Comparison of ENCODE assay signal across 8 cellular contexts in genomic region chr22:45994516-45995404, GRCh38. TPM values are rescaled to one million over a fixed set of nuclear protein-coding genes. Genes with fewer than 3 reads are reported as not detected.
A peak's percentile ranks its signal among the peaks of the same experiment; 100 is the strongest.
DNase-seq lines count a peak whose midpoint lies in the region; ATAC-seq and TF ChIP-seq lines count a peak whose summit lies in the region.

No MANE protein-coding gene starts in this region.

- no peak overlapping the region for H3K4me3 Mint-ChIP-seq in endothelial cell (ENCODE audit: unreplicated experiment)
- no peak overlapping the region for H3K4me3 Mint-ChIP-seq in naive B cell
- H3K4me3 Mint-ChIP-seq in stimulated activated effector memory CD8-positive, alpha-beta T cell treated with anti-CD3 and anti-CD28 coated beads, Interleukin-12 subunit alpha, Interleukin-12 subunit beta, amount 100 ng/mL, for 72 hours, result no peak overlapping the region

- peak; percentile 95 for TF ChIP-seq CTCF in endothelial cell (IDR thresholded peaks at IDR 0.05; ENCODE audit: unreplicated experiment)

- H3K9me3 Mint-ChIP-seq in endothelial cell (ENCODE audit: unreplicated experiment) (no peaks in the 10 kb centered on the region), naive B cell (peaks cover 0 to 10% (median 0%) of the 10 kb centered on the region in 7 donors)
- no peaks in the 10 kb centered on the region for H3K9me3 Mint-ChIP-seq in stimulated activated effector memory CD8-positive, alpha-beta T cell treated with anti-CD3 and anti-CD28 coated beads, Interleukin-12 subunit alpha, Interleukin-12 subunit beta, amount 100 ng/mL, for 72 hours

- H3K4me1 Mint-ChIP-seq in endothelial cell (ENCODE audit: unreplicated experiment), result peaks cover 6% of the 10 kb centered on the region
- peaks cover 18 to 27% (median 22%) of the 10 kb centered on the region in 3 donors for H3K4me1 Mint-ChIP-seq in naive B cell
- H3K4me1 Mint-ChIP-seq in stimulated activated effector memory CD8-positive, alpha-beta T cell treated with anti-CD3 and anti-CD28 coated beads, Interleukin-12 subunit alpha, Interleukin-12 subunit beta, amount 100 ng/mL, for 72 hours, result peaks cover 18% of the 10 kb centered on the region

- DNase-seq in NCI-H524 (lab: John Stamatoyannopoulos, UW), result peak; percentile 39 to 71
- DNase-seq in NCI-H524 treated with DMSO at 0.1 percent for 48 hours (lab: John Stamatoyannopoulos, UW), result no peak
- peak; percentile 81 for DNase-seq in NCI-H69 (lab: John Stamatoyannopoulos, UW)
- peak; percentile 48 to 61 for DNase-seq in activated CD8-positive, alpha-beta memory T cell treated with anti-CD3 and anti-CD28 coated beads for 4 hours (ENCODE audit: low read depth in 2 of 2)
- DNase-seq in endothelial cell (ENCODE audit: low spot score), result peak; percentile 96
- DNase-seq in naive B cell, result peak; percentile 66
- DNase-seq in stimulated activated effector memory CD8-positive, alpha-beta T cell treated with anti-CD3 and anti-CD28 coated beads, Interleukin-12 subunit alpha, Interleukin-12 subunit beta, amount 100 ng/mL, for 72 hours (ENCODE audit: low spot score in 2 of 2), result peak; percentile 89 to 92

- H3K36me3 Mint-ChIP-seq in endothelial cell (ENCODE audit: low read depth, unreplicated experiment), result peaks cover 12% of the 10 kb centered on the region
- no peaks in the 10 kb centered on the region for H3K36me3 Mint-ChIP-seq in naive B cell
- peaks cover 8% of the 10 kb centered on the region for H3K36me3 Mint-ChIP-seq in stimulated activated effector memory CD8-positive, alpha-beta T cell treated with anti-CD3 and anti-CD28 coated beads, Interleukin-12 subunit alpha, Interleukin-12 subunit beta, amount 100 ng/mL, for 72 hours

- H3K27me3 Mint-ChIP-seq in endothelial cell (ENCODE audit: unreplicated experiment), result peaks cover 12% of the 10 kb centered on the region
- H3K27me3 Mint-ChIP-seq in naive B cell, result peaks cover 4 to 31% (median 13%) of the 10 kb centered on the region in 3 donors

- ATAC-seq in naive B cell (ENCODE audit: low read depth in 2 of 2), result peak; percentile 46 to 62
- peak; percentile 60 for ATAC-seq in stimulated activated effector memory CD8-positive, alpha-beta T cell treated with anti-CD3 and anti-CD28 coated beads, Interleukin-12 subunit alpha, Interleukin-12 subunit beta, amount 100 ng/mL, for 72 hours
- no peak for ATAC-seq in GM21619 (IDR thresholded peaks at IDR 0.05; ENCODE audit: unreplicated experiment)

- H3K27ac Mint-ChIP-seq in endothelial cell (ENCODE audit: unreplicated experiment) (no peak overlapping the region), naive B cell (no peak overlapping the region)
- peak overlapping the region; percentile 73 for H3K27ac Mint-ChIP-seq in stimulated activated effector memory CD8-positive, alpha-beta T cell treated with anti-CD3 and anti-CD28 coated beads, Interleukin-12 subunit alpha, Interleukin-12 subunit beta, amount 100 ng/mL, for 72 hours

RNA-seq across cellular contexts. Expression of gene WNT7B, which starts 17.8 kb away (rescaled TPM):
- not detected for total RNA-seq in endothelial cell (ENCODE audit: unreplicated experiment)
- under 1 TPM in 2 of 6 donors, not detected in 4; 0.17 to 0.62 TPM for polyA plus RNA-seq in naive B cell (ENCODE audit: low read depth in 6 of 6)
